In the genomic region with DNA sequence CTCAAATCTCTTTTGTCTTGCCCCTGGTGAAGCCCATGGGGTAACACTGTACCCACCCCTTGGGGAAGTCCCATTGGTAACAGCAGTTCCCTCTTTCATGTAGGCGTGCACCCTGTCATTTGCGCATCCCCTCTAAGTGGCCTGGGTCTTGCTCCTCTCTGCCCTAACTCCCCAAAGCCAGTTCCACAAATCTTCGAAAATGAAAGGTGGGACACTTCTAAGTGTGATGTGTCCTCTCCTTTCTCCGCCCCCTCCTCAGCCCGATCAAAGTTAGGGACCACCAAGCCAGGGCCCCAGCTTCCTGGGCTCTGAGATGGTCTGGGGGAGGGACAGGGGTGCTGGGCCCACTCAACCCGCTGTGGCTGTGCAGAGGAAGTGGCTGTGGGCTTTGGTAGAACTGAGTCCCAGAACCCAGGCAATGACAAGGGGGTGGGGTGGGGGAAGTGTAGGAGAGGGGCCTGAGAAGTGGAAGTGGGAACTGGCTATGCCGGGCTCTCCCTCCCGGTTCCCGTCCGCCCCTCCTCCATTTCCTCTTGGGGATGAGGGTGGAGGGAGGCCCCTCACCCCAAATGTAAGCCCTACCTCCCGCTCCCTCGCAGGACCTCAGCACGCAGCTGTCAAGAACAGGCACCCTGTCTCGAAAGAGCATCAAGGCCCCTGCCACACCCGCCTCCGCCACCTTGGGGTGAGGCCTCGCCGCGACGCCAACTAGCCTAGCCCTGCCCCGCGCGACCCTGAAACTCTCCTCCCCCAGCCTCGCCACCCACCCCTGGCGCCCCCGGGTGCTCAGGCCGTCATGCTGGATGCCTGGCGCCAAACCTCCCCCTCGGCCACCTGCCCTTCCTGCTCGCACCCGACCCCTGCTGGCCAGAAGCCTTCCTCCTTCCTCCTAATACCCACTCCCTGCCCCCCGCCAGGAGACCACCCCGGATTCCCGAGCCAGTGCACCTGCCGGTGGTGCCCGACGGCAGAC, we compare ENCODE assay signal across 8 cellular contexts. TPM values are rescaled to one million over a fixed set of nuclear protein-coding genes. Genes with fewer than 3 reads are reported as not detected.
DNase-seq lines count a peak whose midpoint lies in the region; ATAC-seq, FAIRE-seq and TF ChIP-seq lines count a peak whose summit lies in the region.

No MANE protein-coding gene starts in this region.

- H3K27me3 Mint-ChIP-seq in activated CD4-positive, alpha-beta memory T cell treated with anti-CD3 and anti-CD28 coated beads, Interleukin-2, amount 10 ng/mL, durations not matched to agents 7 days and 5 days = peaks cover 11% of the 10 kb centered on the region

- no peak for DNase-seq in A549 (ENCODE audit: low read depth in 1 of 2, low spot score in 1 of 2)
- DNase-seq in activated CD4-positive, alpha-beta memory T cell treated with anti-CD3 and anti-CD28 coated beads, Interleukin-2, amount 10 ng/mL, durations not matched to agents 7 days and 5 days = peak; percentile 62
- DNase-seq in iPS-NIHi11 (ENCODE audit: low spot score) = peak; percentile 82
- no peak for DNase-seq in stimulated activated CD4-positive, alpha-beta T cell treated with anti-CD3 and anti-CD28 coated beads, Interleukin-2, amount 100 ng/mL, for 24 hours
- no peak for DNase-seq in foreskin melanocyte

- H3K4me3 ChIP-seq in A549 = no peak overlapping the region

- peak in 1 of 2 experiments; percentile 37; a peak in 2 of 6 replicates for ATAC-seq in A549
- peak; percentile 28 for ATAC-seq in GM21423 (IDR thresholded peaks at IDR 0.05; ENCODE audit: unreplicated experiment)
- no peak for ATAC-seq in HG03469 (IDR thresholded peaks at IDR 0.05; ENCODE audit: unreplicated experiment)
- ATAC-seq in GM21737 (IDR thresholded peaks at IDR 0.05; ENCODE audit: unreplicated experiment) = no peak

- peak overlapping the region; percentile 49 for H3K4me3 Mint-ChIP-seq in activated CD4-positive, alpha-beta memory T cell treated with anti-CD3 and anti-CD28 coated beads, Interleukin-2, amount 10 ng/mL, durations not matched to agents 7 days and 5 days

- no peak for TF ChIP-seq POLR2A in A549 (IDR thresholded peaks at IDR 0.05; ENCODE audit: low read length)

- CTCF ChIA-PET in A549 (lab: Yijun Ruan, JAX) = interaction anchor here (1.2 to 13.5 kb wide), 2 partner anchors 8 to 11 kb away, joined by 3 to 161 read pairs; a partner anchor contains a TSS
- CTCF ChIA-PET in activated CD4-positive, alpha-beta memory T cell treated with anti-CD3 and anti-CD28 coated beads, Interleukin-2, amount 10 ng/mL, durations not matched to agents 7 days and 5 days (lab: Charles Lee) = interaction anchor here (0.8 to 1.2 kb wide), 2 partner anchors 10 to 27 kb away, joined by 3 read pairs; no protein-coding TSS in a partner anchor

- H3K36me3 Mint-ChIP-seq in activated CD4-positive, alpha-beta memory T cell treated with anti-CD3 and anti-CD28 coated beads, Interleukin-2, amount 10 ng/mL, durations not matched to agents 7 days and 5 days (ENCODE audit: low read depth) = peaks cover 70% of the 10 kb centered on the region

- POLR2A ChIA-PET in A549 (lab: Yijun Ruan, JAX) = no interaction called here
- POLR2A ChIA-PET in activated CD4-positive, alpha-beta memory T cell treated with anti-CD3 and anti-CD28 coated beads, Interleukin-2, amount 10 ng/mL, durations not matched to agents 7 days and 5 days (lab: Charles Lee) = interaction anchor here (1.1 to 5.9 kb wide), 7 partner anchors 9 to 312 kb away, joined by 3 to 72 read pairs (median 6); a partner anchor contains a TSS

- peak overlapping the region in 1 of 2 experiments; percentile 28; a peak in 1 of 6 replicates for H3K27ac ChIP-seq in A549

- TF ChIP-seq CTCF in A549 (IDR thresholded peaks at IDR 0.05) = peak; percentile 33

- no peaks in the 10 kb centered on the region for H3K9me3 Mint-ChIP-seq in activated CD4-positive, alpha-beta memory T cell treated with anti-CD3 and anti-CD28 coated beads, Interleukin-2, amount 10 ng/mL, durations not matched to agents 7 days and 5 days

- H3K9me3 ChIP-seq in A549 = no peaks in the 10 kb centered on the region

- peaks cover 8% of the 10 kb centered on the region; the same call in 2 of the 3 replicates for H3K4me1 ChIP-seq in A549

- no peak overlapping the region for H3K4me2 ChIP-seq in A549

- peak overlapping the region; percentile 95 for H3K27ac Mint-ChIP-seq in activated CD4-positive, alpha-beta memory T cell treated with anti-CD3 and anti-CD28 coated beads, Interleukin-2, amount 10 ng/mL, durations not matched to agents 7 days and 5 days

- FAIRE-seq in A549 (lab: Jason Lieb, UNC) = no peak

- H3K4me1 Mint-ChIP-seq in activated CD4-positive, alpha-beta memory T cell treated with anti-CD3 and anti-CD28 coated beads, Interleukin-2, amount 10 ng/mL, durations not matched to agents 7 days and 5 days = peaks cover 71% of the 10 kb centered on the region

- peak; percentile 26 to 33; a peak in 1 of 5 replicates for TF ChIP-seq RAD21 in A549 (conservative IDR thresholded peaks at IDR 0.05 in 1 of 2, IDR thresholded peaks at IDR 0.05 in 1 of 2)

- 65% methylated on average over 30 of the region's 37 CpGs for WGBS in A549 (ENCODE audit: missing lambda C conversion rate)

- TF ChIP-seq EP300 in A549 (IDR thresholded peaks at IDR 0.05) = no peak

TF ChIP-seq in A549, 52 proteins besides CTCF, POLR2A, EP300 and RAD21:
- no peak for TF ChIP-seq CHD4 (IDR thresholded peaks at IDR 0.05; ENCODE audit: borderline replicate concordance)
- peak; percentile 35; the same call in 2 of the 3 replicates for TF ChIP-seq SMC3 (IDR thresholded peaks at IDR 0.05)

RNA-seq across cellular contexts. Expression of a gene that starts 8.7 kb away (rescaled TPM):
- polyA plus RNA-seq in A549 (2011; rRNA removed) (not detected in 2 replicates), A549 (2017; fragmentation: RNase III; extraction: RNeasy Plus Mini Kit Qiagen cat#74134 plus additional on column Dnase treatment) (not detected in 3 replicates)
- polyA plus RNA-seq in A549 (2012; cell fraction: cytosol; rRNA removed) = not detected in 2 replicates
- polyA plus RNA-seq in A549 (2012; cell fraction: nucleus; rRNA removed) = 0.02 TPM in 1 of 2 replicates, not detected in the other
- not detected in 2 replicates for polyA minus RNA-seq in A549 (2011; rRNA and poly(A)+ RNA removed)
- 10 to 100 TPM; 46.3 to 48.2 TPM for total RNA-seq in activated CD4-positive, alpha-beta memory T cell treated with anti-CD3 and anti-CD28 coated beads, Interleukin-2, amount 10 ng/mL, durations not matched to agents 7 days and 5 days

RNA-seq across cellular contexts. Expression of a gene that starts 8.9 kb away (rescaled TPM):
- polyA plus RNA-seq in A549 (2011; rRNA removed) = not detected in 2 replicates
- 0.04 and 0.21 TPM in 2 replicates for polyA plus RNA-seq in A549 (2012; cell fraction: cytosol; rRNA removed)
- polyA plus RNA-seq in A549 (2012; cell fraction: nucleus; rRNA removed) = not detected in 2 replicates
- 0.25 to 0.34 TPM (median 0.31 TPM) in 3 replicates for polyA plus RNA-seq in A549 (2017; fragmentation: RNase III; extraction: RNeasy Plus Mini Kit Qiagen cat#74134 plus additional on column Dnase treatment)
- not detected in 2 replicates for polyA minus RNA-seq in A549 (2011; rRNA and poly(A)+ RNA removed)
- total RNA-seq in activated CD4-positive, alpha-beta memory T cell treated with anti-CD3 and anti-CD28 coated beads, Interleukin-2, amount 10 ng/mL, durations not matched to agents 7 days and 5 days = 10 to 100 TPM; 22.7 to 23.8 TPM

RNA-seq across cellular contexts. Expression of a gene that starts 11.4 kb away (rescaled TPM):
- 0.32 and 0.34 TPM in 2 replicates for polyA plus RNA-seq in A549 (2011; rRNA removed)
- polyA plus RNA-seq in A549 (2012; cell fraction: cytosol; rRNA removed) = 0.78 and 0.97 TPM in 2 replicates
- polyA plus RNA-seq in A549 (2012; cell fraction: nucleus; rRNA removed) = 0.92 and 0.97 TPM in 2 replicates
- polyA plus RNA-seq in A549 (2017; fragmentation: RNase III; extraction: RNeasy Plus Mini Kit Qiagen cat#74134 plus additional on column Dnase treatment) = 0.98 to 1.6 TPM (median 1.1 TPM) in 3 replicates
- 0.10 and 0.70 TPM in 2 replicates for polyA minus RNA-seq in A549 (2011; rRNA and poly(A)+ RNA removed)
- not detected for total RNA-seq in activated CD4-positive, alpha-beta memory T cell treated with anti-CD3 and anti-CD28 coated beads, Interleukin-2, amount 10 ng/mL, durations not matched to agents 7 days and 5 days

Comparison
In these comparisons a context has a peak if more than half of its experiments do, and no peak if none do; other contexts are left out.
1. DNase-seq: peak in activated CD4-positive, alpha-beta memory T cell treated with anti-CD3 and anti-CD28 coated beads, Interleukin-2, amount 10 ng/mL, durations not matched to agents 7 days and 5 days (single experiment) and iPS-NIHi11 (single experiment); none in A549 (0 of 2), stimulated activated CD4-positive, alpha-beta T cell treated with anti-CD3 and anti-CD28 coated beads, Interleukin-2, amount 100 ng/mL, for 24 hours (0 of 2) and foreskin melanocyte (single experiment).